Comparison of ENCODE assay signal across 10 cellular contexts in the genomic region with DNA sequence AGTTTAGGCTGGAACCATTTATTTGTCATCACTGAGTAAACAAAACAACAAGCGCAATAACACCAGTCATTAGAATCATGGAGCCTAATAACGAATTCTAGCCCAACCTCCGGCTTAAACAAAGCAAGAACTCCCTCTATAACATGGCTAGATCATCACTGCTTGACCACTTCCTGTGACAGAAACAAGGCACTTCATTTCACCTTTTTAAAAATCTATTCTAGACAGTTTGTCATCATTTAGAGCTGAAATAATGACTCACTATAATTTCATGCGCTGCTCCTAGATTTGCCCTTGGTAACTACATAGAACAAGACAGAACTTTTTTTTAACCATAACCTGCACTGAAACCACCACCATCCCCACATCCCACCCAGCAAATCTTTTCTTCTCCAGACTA.
DNase-seq lines count a peak whose midpoint lies in the region; ATAC-seq lines count a peak whose summit lies in the region.
"Had no signal": no experiment of that assay in that cellular context is flagged by ENCODE, and none has a peak within 500 bp of the region (broad histone marks: within the 10 kb centered on the region; RNA-seq: fewer than 3 reads in every experiment).

No MANE protein-coding gene starts in this region.

- peak overlapping the region; percentile 55 for H3K4me3 Mint-ChIP-seq in activated T-helper 17 cell treated with anti-CD3 and anti-CD28 coated beads, Interleukin-2, amount 50 U/mL, for 72 hours

- H3K4me1 Mint-ChIP-seq in activated T-helper 17 cell treated with anti-CD3 and anti-CD28 coated beads, Interleukin-2, amount 50 U/mL, for 72 hours = peaks cover 62% of the 10 kb centered on the region

- no peak for DNase-seq in activated naive CD4-positive, alpha-beta T cell treated with anti-CD3 and anti-CD28 coated beads, Interleukin-2, amount 50 U/mL, for 72 hours (ENCODE audit: low spot score in 2 of 2)
- DNase-seq in activated naive CD4-positive, alpha-beta T cell treated with Interleukin-2 at 50 U/mL for 16 hours = no peak
- DNase-seq in stimulated activated CD4-positive, alpha-beta T cell treated with anti-CD3 and anti-CD28 coated beads, Interleukin-1b, Interleukin-23, amount 100 ng/mL, for 48 hours = no peak
- DNase-seq in NCI-H82 (lab: John Stamatoyannopoulos, UW) = no peak
- no peak for DNase-seq in NCI-H2081 treated with DMSO at 0.1 percent for 48 hours (lab: John Stamatoyannopoulos, UW)
- DNase-seq: AML-193; central memory CD4-positive, alpha-beta T cell had no signal

- H3K36me3 Mint-ChIP-seq in activated naive CD4-positive, alpha-beta T cell treated with anti-CD3 and anti-CD28 coated beads, Interleukin-2, amount 50 U/mL, for 72 hours = peaks cover 5 to 18% of the 10 kb centered on the region in 2 donors
- peaks cover 4% of the 10 kb centered on the region for H3K36me3 Mint-ChIP-seq in activated T-helper 17 cell treated with anti-CD3 and anti-CD28 coated beads, Interleukin-2, amount 50 U/mL, for 72 hours (ENCODE audit: low read depth)

- H3K27me3 Mint-ChIP-seq in activated T-helper 17 cell treated with anti-CD3 and anti-CD28 coated beads, Interleukin-2, amount 50 U/mL, for 72 hours = no peaks in the 10 kb centered on the region

- H3K27ac Mint-ChIP-seq in activated naive CD4-positive, alpha-beta T cell treated with anti-CD3 and anti-CD28 coated beads, Interleukin-2, amount 50 U/mL, for 72 hours = peak overlapping the region; percentile 23 to 57
- H3K27ac Mint-ChIP-seq in activated T-helper 17 cell treated with anti-CD3 and anti-CD28 coated beads, Interleukin-2, amount 50 U/mL, for 72 hours = peak overlapping the region; percentile 32

- H3K9me3 Mint-ChIP-seq in activated naive CD4-positive, alpha-beta T cell treated with anti-CD3 and anti-CD28 coated beads, Interleukin-2, amount 50 U/mL, for 72 hours = peaks cover 4% of the 10 kb centered on the region in 2 donors
- no peaks in the 10 kb centered on the region for H3K9me3 Mint-ChIP-seq in activated T-helper 17 cell treated with anti-CD3 and anti-CD28 coated beads, Interleukin-2, amount 50 U/mL, for 72 hours

- peak; percentile 86 to 90 for ATAC-seq in activated naive CD4-positive, alpha-beta T cell treated with anti-CD3 and anti-CD28 coated beads, Interleukin-2, amount 50 U/mL, for 72 hours
- ATAC-seq in HG03175 (IDR thresholded peaks at IDR 0.05; ENCODE audit: unreplicated experiment) = peak; percentile 52
- ATAC-seq in activated T-helper 17 cell treated with anti-CD3 and anti-CD28 coated beads, Interleukin-2, amount 50 U/mL, for 72 hours (replicated peaks) = peak; percentile 93
- ATAC-seq in HG02571 (IDR thresholded peaks at IDR 0.05; ENCODE audit: unreplicated experiment) = no peak
